23 cellular contexts compared by ENCODE assay signal in genomic region chr1:163076044-163076443, GRCh38. TPM values are rescaled to one million over a fixed set of nuclear protein-coding genes. Genes with fewer than 3 reads are reported as not detected.
"Had no signal": no experiment of that assay in that cellular context is flagged by ENCODE, and none has a peak within 500 bp of the region (broad histone marks: within the 10 kb centered on the region; RNA-seq: fewer than 3 reads in every experiment).

No MANE protein-coding gene starts in this region.

- H3K36me3 Mint-ChIP-seq: natural killer cell had no signal

- H3K4me1 Mint-ChIP-seq: natural killer cell; stimulated activated naive CD8-positive, alpha-beta T cell treated with anti-CD3 and anti-CD28 coated beads, Interleukin-15, amount 100 ng/mL, for 72 hours had no signal

- H3K4me1 ChIP-seq: gastrocnemius medialis, lower lobe of right lung, pancreas, right lobe of liver, suprapubic skin, transverse colon, upper lobe of right lung, uterus had no signal

- H3K9me3 ChIP-seq: gastrocnemius medialis, heart left ventricle, lower lobe of right lung, pancreas, right lobe of liver, suprapubic skin, transverse colon, upper lobe of right lung, uterus had no signal

- H3K4me3 ChIP-seq: gastrocnemius medialis, heart left ventricle, hepatocyte, lower lobe of right lung, pancreas, right lobe of liver, suprapubic skin, transverse colon, upper lobe of right lung, uterus had no signal

- ATAC-seq: effector memory CD8-positive, alpha-beta T cell; gastrocnemius medialis; heart left ventricle; left ventricle myocardium superior; lower lobe of right lung; natural killer cell; pancreas; right lobe of liver; stimulated activated naive CD8-positive, alpha-beta T cell treated with anti-CD3 and anti-CD28 coated beads, Interleukin-15, amount 100 ng/mL, for 72 hours; upper lobe of right lung had no signal

- H3K27me3 ChIP-seq: gastrocnemius medialis, heart left ventricle, pancreas, right lobe of liver, suprapubic skin, uterus had no signal

- FAIRE-seq: endometrium, pancreas, small intestine had no signal

- H3K36me3 ChIP-seq: gastrocnemius medialis, lower lobe of right lung, pancreas, right lobe of liver, suprapubic skin, transverse colon, upper lobe of right lung, uterus had no signal

- H3K4me3 Mint-ChIP-seq: effector memory CD8-positive, alpha-beta T cell; natural killer cell; stimulated activated naive CD8-positive, alpha-beta T cell treated with anti-CD3 and anti-CD28 coated beads, Interleukin-15, amount 100 ng/mL, for 72 hours had no signal

- DNase-seq: cortex of kidney; effector memory CD8-positive, alpha-beta T cell; gastrocnemius medialis; heart left ventricle; islet precursor cell; kidney glomerular epithelial cell; left ventricle myocardium superior; lower lobe of right lung; natural killer cell; occipital lobe; pancreas; right lobe of liver; small intestine; stimulated activated CD4-positive, alpha-beta T cell treated with anti-CD3 and anti-CD28 coated beads, Interleukin-15, amount 100 ng/mL, for 24 hours; stimulated activated CD4-positive, alpha-beta T cell treated with anti-CD3 and anti-CD28 coated beads, Interleukin-2, amount 100 ng/mL, for 48 hours; stimulated activated naive CD4-positive, alpha-beta T cell; stimulated activated naive CD8-positive, alpha-beta T cell treated with anti-CD3 and anti-CD28 coated beads, Interleukin-15, amount 100 ng/mL, for 72 hours; transverse colon; upper lobe of right lung; uterus had no signal

- H3K9me3 Mint-ChIP-seq: effector memory CD8-positive, alpha-beta T cell; stimulated activated naive CD8-positive, alpha-beta T cell treated with anti-CD3 and anti-CD28 coated beads, Interleukin-15, amount 100 ng/mL, for 72 hours had no signal

- H3K27ac Mint-ChIP-seq: effector memory CD8-positive, alpha-beta T cell; natural killer cell; stimulated activated naive CD8-positive, alpha-beta T cell treated with anti-CD3 and anti-CD28 coated beads, Interleukin-15, amount 100 ng/mL, for 72 hours had no signal

RNA-seq across cellular contexts. Expression of gene RGS4, which starts 6.9 kb away (rescaled TPM):
- total RNA-seq: gastrocnemius medialis, natural killer cell, suprapubic skin had no signal
